Comparison of ENCODE assay signal across 31 cellular contexts in the genomic region with DNA sequence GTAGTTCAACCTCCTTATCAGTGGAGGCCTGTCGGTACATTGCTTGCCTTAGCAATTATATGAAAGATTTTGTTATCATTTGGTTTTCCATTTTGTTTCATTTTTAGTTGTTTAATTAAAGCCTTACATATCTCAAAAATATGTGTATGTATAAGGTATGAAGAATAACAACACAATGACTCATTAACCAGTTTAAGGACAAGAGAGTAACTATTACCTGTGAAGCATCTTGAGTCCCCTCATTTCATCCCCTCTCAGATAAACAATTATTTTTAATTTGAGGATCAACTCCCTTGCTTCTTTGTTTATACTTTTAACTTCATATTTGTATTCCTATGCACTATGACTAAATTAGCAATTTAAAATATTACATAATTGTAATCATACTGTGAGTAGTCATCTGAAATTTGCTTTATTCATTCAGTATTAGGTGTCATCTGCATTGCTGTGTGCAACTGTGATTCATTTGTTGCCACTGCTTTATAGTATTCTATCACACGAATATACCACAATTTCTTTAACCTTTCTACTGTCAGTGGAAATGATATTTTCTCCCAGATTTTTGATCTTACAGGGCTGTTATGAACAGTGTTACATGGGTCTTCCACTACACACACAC.
"Had no signal": no experiment of that assay in that cellular context is flagged by ENCODE, and none has a peak within 500 bp of the region (broad histone marks: within the 10 kb centered on the region; RNA-seq: fewer than 3 reads in every experiment).

No MANE protein-coding gene starts in this region.

- H3K4me3 Mint-ChIP-seq: immature natural killer cell; mesothelial cell of epicardium; naive B cell; natural killer cell; neural crest cell; stimulated activated effector memory CD8-positive, alpha-beta T cell treated with anti-CD3 and anti-CD28 coated beads, Interleukin-12 subunit alpha, Interleukin-12 subunit beta, amount 100 ng/mL, for 72 hours; stimulated activated naive CD8-positive, alpha-beta T cell treated with anti-CD3 and anti-CD28 coated beads, Interleukin-15, Interleukin-2, amounts not matched to agents 100 ng/mL and 50 ng/mL, for 24 hours had no signal

- H3K36me3 Mint-ChIP-seq: mesothelial cell of epicardium; naive B cell; stimulated activated effector memory CD8-positive, alpha-beta T cell treated with anti-CD3 and anti-CD28 coated beads, Interleukin-12 subunit alpha, Interleukin-12 subunit beta, amount 100 ng/mL, for 72 hours had no signal

- H3K27me3 Mint-ChIP-seq: naive B cell had no signal

- DNase-seq: hypothalamus; immature natural killer cell; kidney; left colon; left lung; lower lobe of right lung; mesendoderm; naive B cell; natural killer cell; nucleus accumbens; pancreas; posterior cingulate gyrus; retina; right cardiac atrium; spleen; stimulated activated CD4-positive, alpha-beta T cell treated with anti-CD3 and anti-CD28 coated beads, Interleukin-4, amount 100 ng/mL, for 24 hours; stimulated activated naive CD4-positive, alpha-beta T cell; tibial artery; trophoblast cell; upper lobe of right lung had no signal

- H3K4me1 Mint-ChIP-seq: naive B cell had no signal

- H3K4me3 ChIP-seq: left lung, lower lobe of right lung, pancreas, prostate gland, skin epidermis, spleen, suprapubic skin, thoracic aorta, tibial artery, upper lobe of right lung had no signal

- H3K36me3 ChIP-seq: left lung, lower lobe of right lung, pancreas, prostate gland, spleen, suprapubic skin, thoracic aorta, tibial artery, upper lobe of right lung had no signal

- H3K27ac ChIP-seq: left lung, lower lobe of right lung, pancreas, prostate gland, skin epidermis, spleen, suprapubic skin, thoracic aorta, upper lobe of right lung had no signal

- H3K4me1 ChIP-seq: left lung, lower lobe of right lung, pancreas, prostate gland, spleen, suprapubic skin had no signal

- H3K9me3 ChIP-seq: left lung, lower lobe of right lung, pancreas, prostate gland, spleen, suprapubic skin, thoracic aorta, tibial artery, upper lobe of right lung had no signal

- H3K9me3 Mint-ChIP-seq: immature natural killer cell; mesothelial cell of epicardium; natural killer cell; neural crest cell; stimulated activated naive CD8-positive, alpha-beta T cell treated with anti-CD3 and anti-CD28 coated beads, Interleukin-15, Interleukin-2, amounts not matched to agents 100 ng/mL and 50 ng/mL, for 24 hours had no signal

- FAIRE-seq: islet of Langerhans, pancreas, urothelium cell line had no signal

- H3K27ac Mint-ChIP-seq: immature natural killer cell; mesothelial cell of epicardium; naive B cell; natural killer cell; stimulated activated effector memory CD8-positive, alpha-beta T cell treated with anti-CD3 and anti-CD28 coated beads, Interleukin-12 subunit alpha, Interleukin-12 subunit beta, amount 100 ng/mL, for 72 hours; stimulated activated naive CD8-positive, alpha-beta T cell treated with anti-CD3 and anti-CD28 coated beads, Interleukin-15, Interleukin-2, amounts not matched to agents 100 ng/mL and 50 ng/mL, for 24 hours had no signal

- H3K27me3 ChIP-seq: left lung, pancreas, spleen, suprapubic skin, tibial artery, upper lobe of right lung had no signal

- ATAC-seq: left colon; left lung; lower lobe of right lung; natural killer cell; pancreas; right cardiac atrium; sciatic nerve; stimulated activated effector memory CD8-positive, alpha-beta T cell treated with anti-CD3 and anti-CD28 coated beads, Interleukin-12 subunit alpha, Interleukin-12 subunit beta, amount 100 ng/mL, for 72 hours; upper lobe of right lung had no signal
